Comparison of ENCODE assay signal across 23 cellular contexts in the genomic region with DNA sequence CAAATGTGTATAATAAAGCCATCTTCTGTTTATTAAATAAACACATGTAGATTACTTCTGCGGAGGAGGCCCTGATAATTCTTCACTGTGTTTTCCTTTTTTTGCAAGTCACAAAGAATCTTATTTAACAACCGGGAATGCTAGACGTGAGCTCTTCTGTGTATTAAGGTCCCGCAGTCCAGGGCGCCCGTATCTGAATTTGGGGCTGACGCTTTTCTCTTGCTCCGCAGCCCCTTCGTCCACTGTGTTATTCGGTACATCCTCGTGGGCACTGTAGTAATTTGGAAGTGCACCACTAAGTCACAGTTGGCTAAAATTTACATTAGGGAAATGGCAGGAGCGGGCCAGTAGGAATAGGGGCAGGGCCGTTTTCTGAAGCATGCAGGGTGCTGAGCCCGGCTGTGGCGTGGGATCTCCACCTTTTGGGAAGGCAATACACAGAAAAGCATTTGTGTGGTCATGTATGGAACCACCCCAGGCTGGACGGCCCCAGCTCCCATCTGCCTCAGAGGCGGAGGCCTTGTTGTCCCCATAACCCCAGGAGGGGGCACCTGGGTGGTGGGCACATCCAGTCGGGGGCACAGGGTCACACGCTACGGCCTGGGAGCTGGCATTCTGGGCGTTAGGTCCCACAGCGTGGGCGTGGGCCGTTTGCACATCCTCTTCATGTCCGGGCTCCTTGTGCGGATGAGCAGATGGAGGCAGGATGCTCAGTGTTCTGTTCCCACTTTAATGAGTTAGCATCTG.
"Had no signal": no experiment of that assay in that cellular context is flagged by ENCODE, and none has a peak within 500 bp of the region (broad histone marks: within the 10 kb centered on the region; RNA-seq: fewer than 3 reads in every experiment).

No MANE protein-coding gene starts in this region.

- H3K4me1 ChIP-seq: SJCRH30 had no signal

- H3K9me3 ChIP-seq: SJCRH30 had no signal

- DNase-seq: Karpas-422; KG1; MG63; NCI-H1092; NCI-H1105 treated with DMSO at 0.1 percent for 48 hours; NCI-H1417 treated with DMSO at 0.1 percent for 48 hours; NCI-H146; NCI-H1694 treated with DMSO at 0.1 percent for 48 hours; NCI-H1930; NCI-H2081 treated with DMSO at 0.1 percent for 48 hours; NCI-H2171; NCI-H226; NCI-H446; NCI-H510A; NCI-H69; NCI-H774; NK-92 treated with Interleukin-12 subunit alpha and Interleukin-12 subunit beta, amount 100 ng/mL, for 24 hours; OCI-M1; SHP77; SJCRH30; T-helper 1 cell had no signal

- H3K27me3 ChIP-seq: SJCRH30 had no signal

- H3K36me3 ChIP-seq: MG63, SJCRH30 had no signal

- H3K4me3 ChIP-seq: SJCRH30 had no signal

- ATAC-seq: SK-N-SH treated with all-trans-retinoic acid at 6 μM for 48 hours had no signal

- H3K27ac ChIP-seq: RWPE1, SJCRH30 had no signal
